3 cellular contexts compared by ENCODE assay signal in genomic region chr9:33385979-33386640, GRCh38. TPM values are rescaled to one million over a fixed set of nuclear protein-coding genes. Genes with fewer than 3 reads are reported as not detected.
"Had no signal": no experiment of that assay in that cellular context is flagged by ENCODE, and none has a peak within 500 bp of the region (broad histone marks: within the 10 kb centered on the region; RNA-seq: fewer than 3 reads in every experiment).

No MANE protein-coding gene starts in this region.

RNA-seq across cellular contexts. Expression of gene AQP7, which starts 16.3 kb away (rescaled TPM):
- total RNA-seq: HT1080, SK-MEL-5 had no signal
- polyA plus RNA-seq: IgD-negative memory B cell had no signal
